In the genomic region with DNA sequence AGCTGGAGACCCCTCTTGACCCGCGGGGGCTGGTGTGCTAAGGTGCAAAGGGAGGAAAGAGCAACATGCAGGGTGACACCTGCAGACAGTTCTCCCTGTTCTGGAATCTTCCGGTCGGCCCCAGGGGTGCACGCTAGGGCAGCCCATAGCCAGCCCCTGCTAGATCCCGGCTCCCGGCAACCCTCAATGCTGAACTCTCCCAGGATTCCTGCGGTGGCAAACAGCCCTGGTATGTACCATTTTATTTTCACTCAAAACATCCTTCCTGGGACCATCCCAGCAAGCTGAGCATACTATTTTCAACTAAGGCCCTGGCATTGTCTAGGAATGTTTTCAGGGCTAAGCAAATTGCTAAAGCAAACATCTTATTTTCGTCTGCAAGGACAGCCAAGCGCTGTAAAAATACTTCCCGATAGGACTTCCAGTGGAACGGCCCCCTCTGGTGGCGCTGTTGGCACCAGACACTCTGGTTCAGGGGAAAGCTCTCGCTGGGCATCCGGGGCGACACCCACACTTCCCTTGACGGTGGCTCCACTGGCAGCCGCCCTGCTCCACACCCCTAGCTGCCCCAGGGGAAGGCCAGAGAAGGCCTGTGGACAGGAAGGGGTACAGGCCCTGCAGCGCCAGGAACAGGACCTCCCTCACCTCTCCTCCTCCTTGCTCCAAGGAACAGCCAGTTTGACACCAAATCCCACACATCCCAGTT, we compare ENCODE assay signal across 8 cellular contexts.
DNase-seq lines count a peak whose midpoint lies in the region; ATAC-seq and TF ChIP-seq lines count a peak whose summit lies in the region.

No MANE protein-coding gene starts in this region.

- H3K9me3 Mint-ChIP-seq in GM23338: no peaks in the 10 kb centered on the region
- peaks cover 0 to 13% (median 4%) of the 10 kb centered on the region in 5 experiments for H3K9me3 Mint-ChIP-seq in brain

- intact Hi-C loops in sciatic nerve (cut with DNase I): loop anchor here (10.0 kb wide), 1 partner anchor 94 kb away; no protein-coding TSS in a partner anchor

- H3K36me3 Mint-ChIP-seq in GM23338 (ENCODE audit: low read depth): peaks cover 78% of the 10 kb centered on the region
- peaks cover 29% of the 10 kb centered on the region for H3K36me3 Mint-ChIP-seq in brain

- peak overlapping the region; percentile 67; the same call in 1 of the 2 replicates for H3K27ac ChIP-seq in GM23338 (ENCODE audit: low read depth)

- TF ChIP-seq CTCF in GM23338 (conservative IDR thresholded peaks at IDR 0.05; ENCODE audit: low read depth in 2 of 2): peak; percentile 71 to 77
- TF ChIP-seq CTCF in brain (conservative IDR thresholded peaks at IDR 0.05): peak; percentile 81 to 88

- H3K27me3 Mint-ChIP-seq in GM23338 (ENCODE audit: insufficient read depth, low read depth, poor library complexity) (peaks cover 33% of the 10 kb centered on the region), brain (no peaks in the 10 kb centered on the region)

- H2AFZ ChIP-seq in GM23338: no peak overlapping the region

- H3K4me3 ChIP-seq in GM23338: no peak overlapping the region

- H3K9me2 ChIP-seq in GM23338 (ENCODE audit: insufficient read depth): no peaks in the 10 kb centered on the region

- DNase-seq in AG20443 (ENCODE audit: low spot score) (peak; percentile 83), GM23338 (ENCODE audit: low spot score) (peak; percentile 87), RPMI7951 (ENCODE audit: low read depth) (peak; percentile 65), iPS-NIHi11 (ENCODE audit: low spot score) (peak; percentile 77), sciatic nerve (ENCODE audit: low spot score) (peak; percentile 93)

- H3K27ac Mint-ChIP-seq in GM23338: peak overlapping the region; percentile 73; the same call in 1 of the 2 replicates
- H3K27ac Mint-ChIP-seq in brain: peak overlapping the region; percentile 25 to 99 (median 94)

- H3K4me3 Mint-ChIP-seq in GM23338 (no peak overlapping the region), brain (peak overlapping the region in 2 of 5 experiments; percentile 24 to 34)

- H3K4me1 Mint-ChIP-seq in GM23338 (peaks cover 93% of the 10 kb centered on the region), brain (peaks cover 94% of the 10 kb centered on the region)

- H3F3A ChIP-seq in GM23338 (replicated peaks; ENCODE audit: low read depth): 0 out of 2 replicates have a peak, but pooled peaks cover 3% of the 10 kb centered on the region

- peaks cover 77% of the 10 kb centered on the region for H3K4me1 ChIP-seq in GM23338 (ENCODE audit: insufficient read depth)

- H3K27me3 ChIP-seq in GM23338 (ENCODE audit: insufficient read depth): no peaks in the 10 kb centered on the region

- ATAC-seq in GM23338: peak; percentile 72
- ATAC-seq in sciatic nerve: peak; percentile 64
- ATAC-seq in HG03025 (IDR thresholded peaks at IDR 0.05; ENCODE audit: low FRiP score, unreplicated experiment): no peak
- ATAC-seq in HG03571 (IDR thresholded peaks at IDR 0.05; ENCODE audit: unreplicated experiment): no peak

- peaks cover 97% of the 10 kb centered on the region for H4K20me1 ChIP-seq in GM23338 (replicated peaks; ENCODE audit: insufficient read depth)

- peak overlapping the region; percentile 25; the same call in 1 of the 2 replicates for H3K4me2 ChIP-seq in GM23338

- H3K79me2 ChIP-seq in GM23338 (replicated peaks; ENCODE audit: insufficient read depth): peaks cover 100% of the 10 kb centered on the region

- H3K36me3 ChIP-seq in GM23338 (ENCODE audit: insufficient read depth): no peaks in the 10 kb centered on the region

TF ChIP-seq in GM23338, 12 proteins besides CTCF, POLR2A, EP300 and RAD21 (continues in another document):
- TF ChIP-seq, protein P1, sequence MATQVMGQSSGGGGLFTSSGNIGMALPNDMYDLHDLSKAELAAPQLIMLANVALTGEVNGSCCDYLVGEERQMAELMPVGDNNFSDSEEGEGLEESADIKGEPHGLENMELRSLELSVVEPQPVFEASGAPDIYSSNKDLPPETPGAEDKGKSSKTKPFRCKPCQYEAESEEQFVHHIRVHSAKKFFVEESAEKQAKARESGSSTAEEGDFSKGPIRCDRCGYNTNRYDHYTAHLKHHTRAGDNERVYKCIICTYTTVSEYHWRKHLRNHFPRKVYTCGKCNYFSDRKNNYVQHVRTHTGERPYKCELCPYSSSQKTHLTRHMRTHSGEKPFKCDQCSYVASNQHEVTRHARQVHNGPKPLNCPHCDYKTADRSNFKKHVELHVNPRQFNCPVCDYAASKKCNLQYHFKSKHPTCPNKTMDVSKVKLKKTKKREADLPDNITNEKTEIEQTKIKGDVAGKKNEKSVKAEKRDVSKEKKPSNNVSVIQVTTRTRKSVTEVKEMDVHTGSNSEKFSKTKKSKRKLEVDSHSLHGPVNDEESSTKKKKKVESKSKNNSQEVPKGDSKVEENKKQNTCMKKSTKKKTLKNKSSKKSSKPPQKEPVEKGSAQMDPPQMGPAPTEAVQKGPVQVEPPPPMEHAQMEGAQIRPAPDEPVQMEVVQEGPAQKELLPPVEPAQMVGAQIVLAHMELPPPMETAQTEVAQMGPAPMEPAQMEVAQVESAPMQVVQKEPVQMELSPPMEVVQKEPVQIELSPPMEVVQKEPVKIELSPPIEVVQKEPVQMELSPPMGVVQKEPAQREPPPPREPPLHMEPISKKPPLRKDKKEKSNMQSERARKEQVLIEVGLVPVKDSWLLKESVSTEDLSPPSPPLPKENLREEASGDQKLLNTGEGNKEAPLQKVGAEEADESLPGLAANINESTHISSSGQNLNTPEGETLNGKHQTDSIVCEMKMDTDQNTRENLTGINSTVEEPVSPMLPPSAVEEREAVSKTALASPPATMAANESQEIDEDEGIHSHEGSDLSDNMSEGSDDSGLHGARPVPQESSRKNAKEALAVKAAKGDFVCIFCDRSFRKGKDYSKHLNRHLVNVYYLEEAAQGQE (IDR thresholded peaks at IDR 0.05; ENCODE audit: unreplicated experiment): no peak
- TF ChIP-seq NANOG (IDR thresholded peaks at IDR 0.05; ENCODE audit: borderline replicate concordance) (no peak), ETS1 (IDR thresholded peaks at IDR 0.05) (no peak), EZH2 (IDR thresholded peaks at IDR 0.05; ENCODE audit: low read depth, unreplicated experiment) (no peak), ZNF331 (CRISPR knock-in tag; IDR thresholded peaks at IDR 0.05; ENCODE audit: low read depth) (no peak), CREB1 (CRISPR knock-in tag; IDR thresholded peaks at IDR 0.05; ENCODE audit: low read depth) (no peak), JUNB (IDR thresholded peaks at IDR 0.05; ENCODE audit: unreplicated experiment) (no peak), POLR2AphosphoS5 (IDR thresholded peaks at IDR 0.05; ENCODE audit: low read depth) (no peak)

Comparison
In these comparisons a context has a peak if more than half of its experiments do, and no peak if none do; other contexts are left out.
1. ATAC-seq: peak in GM23338 (single experiment) and sciatic nerve (single experiment); none in HG03025 (single experiment) and HG03571 (single experiment).
2. Peak in every context shown above with its lines, with median percentiles within 50 percentile points of each other: DNase-seq.